Comparison of ENCODE assay signal across 18 cellular contexts in the genomic region with DNA sequence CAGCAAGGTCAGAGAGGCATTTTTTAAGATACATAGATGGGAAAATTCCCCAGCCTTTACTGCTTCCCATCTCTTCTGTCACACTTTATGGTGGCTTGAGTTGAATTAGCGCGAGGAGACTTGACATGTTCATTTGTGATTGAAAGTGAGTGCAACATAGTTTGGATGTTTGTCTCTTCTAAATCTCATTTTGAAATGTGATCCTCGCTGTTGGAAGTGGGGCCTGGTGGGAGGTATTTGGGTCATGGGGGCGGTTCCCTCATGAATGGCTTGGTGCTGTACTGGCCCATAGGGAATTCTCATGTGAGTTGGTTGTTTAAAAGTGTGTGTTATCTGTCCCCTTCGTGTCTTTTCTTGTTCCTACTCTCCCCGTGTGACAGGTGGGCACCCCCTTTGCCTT.
DNase-seq lines count a peak whose midpoint lies in the region; ATAC-seq and TF ChIP-seq lines count a peak whose summit lies in the region.
"Had no signal": no experiment of that assay in that cellular context is flagged by ENCODE, and none has a peak within 500 bp of the region (broad histone marks: within the 10 kb centered on the region; RNA-seq: fewer than 3 reads in every experiment).

No MANE protein-coding gene starts in this region.

- H3K9me3 ChIP-seq in NT2/D1 (ENCODE audit: insufficient read depth, low read length) (no peaks in the 10 kb centered on the region; the same call in 1 of the 2 replicates), testis (no peaks in the 10 kb centered on the region)
- H3K9me3 ChIP-seq: BLaER1, Caco-2, SJSA1 had no signal

- TF ChIP-seq CTCF in GM23338 (conservative IDR thresholded peaks at IDR 0.05; ENCODE audit: low read depth in 2 of 2): no peak
- TF ChIP-seq CTCF in mesothelial cell of epicardium (IDR thresholded peaks at IDR 0.05; ENCODE audit: unreplicated experiment): no peak
- TF ChIP-seq CTCF in testis (IDR thresholded peaks at IDR 0.05): no peak

- WGBS in testis, 2 donors: 89% methylated on average over 6 of the region's 6 CpGs

- H3K27ac Mint-ChIP-seq in GM23338 (peak overlapping the region; percentile 67), mesothelial cell of epicardium (peak overlapping the region; percentile 47)
- H3K27ac Mint-ChIP-seq: CD4-positive, alpha-beta memory T cell; IgD-negative memory B cell had no signal

- peak; percentile 83 for DNase-seq in GM23338 (ENCODE audit: low spot score)
- DNase-seq in NT2/D1 (ENCODE audit: low read depth, low spot score): peak; percentile 0
- peak; percentile 23 for DNase-seq in iPS DF 19.7 (ENCODE audit: low read depth, low spot score)
- DNase-seq in mesothelial cell of epicardium (ENCODE audit: low spot score in 2 of 2, unreplicated experiment in 2 of 2): no peak
- no peak for DNase-seq in testis
- DNase-seq: ACHN; Caco-2; CD4-positive, alpha-beta memory T cell; DND-41; MV-4-11; NCI-H2029 treated with DMSO at 0.1 percent for 48 hours; NCI-H2171 treated with DMSO at 0.1 percent for 48 hours had no signal

- H3K9me2 ChIP-seq in GM23338 (ENCODE audit: insufficient read depth): no peaks in the 10 kb centered on the region

- H3K9me3 Mint-ChIP-seq in GM23338: no peaks in the 10 kb centered on the region
- H3K9me3 Mint-ChIP-seq in mesothelial cell of epicardium: no peaks in the 10 kb centered on the region
- H3K9me3 Mint-ChIP-seq: CD4-positive, alpha-beta memory T cell; IgD-negative memory B cell had no signal

- peak overlapping the region; percentile 61 for H3K4me2 ChIP-seq in GM23338
- H3K4me2 ChIP-seq: BLaER1 had no signal

- no peak overlapping the region for H3K9ac ChIP-seq in NT2/D1 (ENCODE audit: insufficient read length, low read depth)
- H3K9ac ChIP-seq: BLaER1 had no signal

- H3F3A ChIP-seq in GM23338 (replicated peaks; ENCODE audit: low read depth): no peaks in the 10 kb centered on the region

- no peaks in the 10 kb centered on the region for H3K27me3 ChIP-seq in GM23338 (ENCODE audit: insufficient read depth)
- H3K27me3 ChIP-seq in NT2/D1 (ENCODE audit: insufficient read depth, insufficient read length): no peaks in the 10 kb centered on the region
- H3K27me3 ChIP-seq in testis: no peaks in the 10 kb centered on the region
- H3K27me3 ChIP-seq: BLaER1, SJSA1 had no signal

- no peaks in the 10 kb centered on the region for H3K27me3 Mint-ChIP-seq in GM23338 (ENCODE audit: insufficient read depth, low read depth, poor library complexity)
- no peaks in the 10 kb centered on the region for H3K27me3 Mint-ChIP-seq in mesothelial cell of epicardium (ENCODE audit: low read depth)
- H3K27me3 Mint-ChIP-seq: CD4-positive, alpha-beta memory T cell; IgD-negative memory B cell had no signal

- H3K79me2 ChIP-seq in GM23338 (replicated peaks; ENCODE audit: insufficient read depth): no peaks in the 10 kb centered on the region

- peak overlapping the region; percentile 70 for H3K27ac ChIP-seq in GM23338 (ENCODE audit: low read depth)
- no peak overlapping the region for H3K27ac ChIP-seq in testis
- H3K27ac ChIP-seq: BLaER1, SJSA1 had no signal

- peaks cover 29% of the 10 kb centered on the region for H3K4me1 Mint-ChIP-seq in GM23338
- peaks cover 25% of the 10 kb centered on the region for H3K4me1 Mint-ChIP-seq in mesothelial cell of epicardium
- H3K4me1 Mint-ChIP-seq: CD4-positive, alpha-beta memory T cell had no signal

- no peaks in the 10 kb centered on the region for H3K36me3 Mint-ChIP-seq in GM23338 (ENCODE audit: low read depth)
- H3K36me3 Mint-ChIP-seq in mesothelial cell of epicardium: peaks cover 2% of the 10 kb centered on the region

- TF ChIP-seq POLR2A in testis (IDR thresholded peaks at IDR 0.05): no peak

- ATAC-seq in GM23338 (peak; percentile 87), GM19452 (IDR thresholded peaks at IDR 0.05; ENCODE audit: unreplicated experiment) (no peak), HG03135 (IDR thresholded peaks at IDR 0.05; ENCODE audit: unreplicated experiment) (no peak)
- ATAC-seq: Right ventricle myocardium inferior had no signal

- H3K4me3 Mint-ChIP-seq in GM23338 (0 out of 3 replicates have a peak overlapping the region, but pooled peaks have one; percentile 10), mesothelial cell of epicardium (no peak overlapping the region)
- H3K4me3 Mint-ChIP-seq: CD4-positive, alpha-beta memory T cell; IgD-negative memory B cell had no signal

- H3K4me1 ChIP-seq in GM23338 (ENCODE audit: insufficient read depth) (peaks cover 19% of the 10 kb centered on the region), NT2/D1 (ENCODE audit: insufficient read depth, insufficient read length) (no peaks in the 10 kb centered on the region), testis (no peaks in the 10 kb centered on the region)
- H3K4me1 ChIP-seq: Caco-2, SJSA1 had no signal

- H3K4me3 ChIP-seq in GM23338 (peak overlapping the region; percentile 2; the same call in 1 of the 2 replicates), NT2/D1 (ENCODE audit: insufficient read length, low read depth) (no peak overlapping the region), testis (no peak overlapping the region)
- H3K4me3 ChIP-seq: BLaER1, SJSA1 had no signal

- H4K20me1 ChIP-seq in GM23338 (replicated peaks; ENCODE audit: insufficient read depth): no peaks in the 10 kb centered on the region
- H4K20me1 ChIP-seq: BLaER1 had no signal

- no peaks in the 10 kb centered on the region for H3K36me3 ChIP-seq in GM23338 (ENCODE audit: insufficient read depth)
- H3K36me3 ChIP-seq in NT2/D1 (ENCODE audit: insufficient read depth, insufficient read length, low read length): no peaks in the 10 kb centered on the region
- no peaks in the 10 kb centered on the region for H3K36me3 ChIP-seq in testis (ENCODE audit: low read depth, missing control alignments)
- H3K36me3 ChIP-seq: SJSA1 had no signal

- no peak overlapping the region for H2AFZ ChIP-seq in GM23338

- intact Hi-C loops in testis (cut with DNase I; ENCODE audit: low total_unique reads): no loop called here

TF ChIP-seq in GM23338, 12 proteins besides CTCF, POLR2A, EP300 and RAD21:
- TF ChIP-seq NANOG (IDR thresholded peaks at IDR 0.05; ENCODE audit: borderline replicate concordance): peak; percentile 46; the same call in 1 of the 2 replicates
- no peak for TF ChIP-seq EZH2 (IDR thresholded peaks at IDR 0.05; ENCODE audit: low read depth, unreplicated experiment)
- TF ChIP-seq, protein P1, sequence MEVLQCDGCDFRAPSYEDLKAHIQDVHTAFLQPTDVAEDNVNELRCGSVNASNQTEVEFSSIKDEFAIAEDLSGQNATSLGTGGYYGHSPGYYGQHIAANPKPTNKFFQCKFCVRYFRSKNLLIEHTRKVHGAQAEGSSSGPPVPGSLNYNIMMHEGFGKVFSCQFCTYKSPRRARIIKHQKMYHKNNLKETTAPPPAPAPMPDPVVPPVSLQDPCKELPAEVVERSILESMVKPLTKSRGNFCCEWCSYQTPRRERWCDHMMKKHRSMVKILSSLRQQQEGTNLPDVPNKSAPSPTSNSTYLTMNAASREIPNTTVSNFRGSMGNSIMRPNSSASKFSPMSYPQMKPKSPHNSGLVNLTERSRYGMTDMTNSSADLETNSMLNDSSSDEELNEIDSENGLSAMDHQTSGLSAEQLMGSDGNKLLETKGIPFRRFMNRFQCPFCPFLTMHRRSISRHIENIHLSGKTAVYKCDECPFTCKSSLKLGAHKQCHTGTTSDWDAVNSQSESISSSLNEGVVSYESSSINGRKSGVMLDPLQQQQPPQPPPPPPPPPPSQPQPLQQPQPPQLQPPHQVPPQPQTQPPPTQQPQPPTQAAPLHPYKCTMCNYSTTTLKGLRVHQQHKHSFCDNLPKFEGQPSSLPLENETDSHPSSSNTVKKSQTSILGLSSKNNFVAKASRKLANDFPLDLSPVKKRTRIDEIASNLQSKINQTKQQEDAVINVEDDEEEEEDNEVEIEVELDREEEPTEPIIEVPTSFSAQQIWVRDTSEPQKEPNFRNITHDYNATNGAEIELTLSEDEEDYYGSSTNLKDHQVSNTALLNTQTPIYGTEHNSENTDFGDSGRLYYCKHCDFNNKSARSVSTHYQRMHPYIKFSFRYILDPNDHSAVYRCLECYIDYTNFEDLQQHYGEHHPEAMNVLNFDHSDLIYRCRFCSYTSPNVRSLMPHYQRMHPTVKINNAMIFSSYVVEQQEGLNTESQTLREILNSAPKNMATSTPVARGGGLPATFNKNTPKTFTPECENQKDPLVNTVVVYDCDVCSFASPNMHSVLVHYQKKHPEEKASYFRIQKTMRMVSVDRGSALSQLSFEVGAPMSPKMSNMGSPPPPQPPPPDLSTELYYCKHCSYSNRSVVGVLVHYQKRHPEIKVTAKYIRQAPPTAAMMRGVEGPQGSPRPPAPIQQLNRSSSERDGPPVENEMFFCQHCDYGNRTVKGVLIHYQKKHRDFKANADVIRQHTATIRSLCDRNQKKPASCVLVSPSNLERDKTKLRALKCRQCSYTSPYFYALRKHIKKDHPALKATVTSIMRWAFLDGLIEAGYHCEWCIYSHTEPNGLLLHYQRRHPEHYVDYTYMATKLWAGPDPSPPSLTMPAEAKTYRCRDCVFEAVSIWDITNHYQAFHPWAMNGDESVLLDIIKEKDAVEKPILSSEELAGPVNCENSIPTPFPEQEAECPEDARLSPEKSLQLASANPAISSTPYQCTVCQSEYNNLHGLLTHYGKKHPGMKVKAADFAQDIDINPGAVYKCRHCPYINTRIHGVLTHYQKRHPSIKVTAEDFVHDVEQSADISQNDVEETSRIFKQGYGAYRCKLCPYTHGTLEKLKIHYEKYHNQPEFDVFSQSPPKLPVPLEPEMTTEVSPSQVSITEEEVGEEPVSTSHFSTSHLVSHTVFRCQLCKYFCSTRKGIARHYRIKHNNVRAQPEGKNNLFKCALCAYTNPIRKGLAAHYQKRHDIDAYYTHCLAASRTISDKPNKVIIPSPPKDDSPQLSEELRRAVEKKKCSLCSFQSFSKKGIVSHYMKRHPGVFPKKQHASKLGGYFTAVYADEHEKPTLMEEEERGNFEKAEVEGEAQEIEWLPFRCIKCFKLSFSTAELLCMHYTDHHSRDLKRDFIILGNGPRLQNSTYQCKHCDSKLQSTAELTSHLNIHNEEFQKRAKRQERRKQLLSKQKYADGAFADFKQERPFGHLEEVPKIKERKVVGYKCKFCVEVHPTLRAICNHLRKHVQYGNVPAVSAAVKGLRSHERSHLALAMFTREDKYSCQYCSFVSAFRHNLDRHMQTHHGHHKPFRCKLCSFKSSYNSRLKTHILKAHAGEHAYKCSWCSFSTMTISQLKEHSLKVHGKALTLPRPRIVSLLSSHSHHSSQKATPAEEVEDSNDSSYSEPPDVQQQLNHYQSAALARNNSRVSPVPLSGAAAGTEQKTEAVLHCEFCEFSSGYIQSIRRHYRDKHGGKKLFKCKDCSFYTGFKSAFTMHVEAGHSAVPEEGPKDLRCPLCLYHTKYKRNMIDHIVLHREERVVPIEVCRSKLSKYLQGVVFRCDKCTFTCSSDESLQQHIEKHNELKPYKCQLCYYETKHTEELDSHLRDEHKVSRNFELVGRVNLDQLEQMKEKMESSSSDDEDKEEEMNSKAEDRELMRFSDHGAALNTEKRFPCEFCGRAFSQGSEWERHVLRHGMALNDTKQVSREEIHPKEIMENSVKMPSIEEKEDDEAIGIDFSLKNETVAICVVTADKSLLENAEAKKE (CRISPR knock-in tag; IDR thresholded peaks at IDR 0.05): 0 out of 2 replicates have a peak, but pooled peaks have one; percentile 1
- TF ChIP-seq ZNF114 (CRISPR knock-in tag; IDR thresholded peaks at IDR 0.05): no peak

Comparison
In these comparisons a context has a peak if more than half of its experiments do, and no peak if none do; other contexts are left out.
1. DNase-seq: peak in GM23338 (single experiment), NT2/D1 (single experiment) and iPS DF 19.7 (single experiment); none in mesothelial cell of epicardium (0 of 2) and testis (single experiment).